16 cellular contexts compared by ENCODE assay signal in genomic region chr9:12604154-12604825, GRCh38.
DNase-seq lines count a peak whose midpoint lies in the region; ATAC-seq and TF ChIP-seq lines count a peak whose summit lies in the region.
"Had no signal": no experiment of that assay in that cellular context is flagged by ENCODE, and none has a peak within 500 bp of the region (broad histone marks: within the 10 kb centered on the region; RNA-seq: fewer than 3 reads in every experiment).

No MANE protein-coding gene starts in this region.

- H3K27me3 Mint-ChIP-seq in activated CD4-positive, alpha-beta memory T cell treated with anti-CD3 and anti-CD28 coated beads for 36 hours, result no peaks in the 10 kb centered on the region

- no peak for TF ChIP-seq POLR2A in GM18505 (IDR thresholded peaks at IDR 0.05; ENCODE audit: borderline replicate concordance, extremely low read depth, insufficient read depth, insufficient read length)

- no peak overlapping the region for H3K4me3 ChIP-seq in A673 (ENCODE audit: low read depth, low read length, poor library complexity, severe bottlenecking)
- H3K4me3 ChIP-seq: BLaER1 treated with 17β-estradiol and CSF1 and Interleukin-3, amounts not matched to agents 10 nM and 100 nM; SK-N-MC; tibial artery had no signal

- POLR2A ChIA-PET in A673 (lab: Charles Lee; ENCODE audit: low non-redundant PET), result no interaction called here
- POLR2A ChIA-PET in activated CD4-positive, alpha-beta memory T cell treated with anti-CD3 and anti-CD28 coated beads for 36 hours (lab: Charles Lee), result no interaction called here

- no peaks in the 10 kb centered on the region for H3K36me3 ChIP-seq in A673 (ENCODE audit: insufficient read depth, low read length, poor library complexity, severe bottlenecking)
- H3K36me3 ChIP-seq: BLaER1 treated with 17β-estradiol and CSF1 and Interleukin-3, amounts not matched to agents 10 nM and 100 nM; tibial artery had no signal

- no peaks in the 10 kb centered on the region for H3K27me3 ChIP-seq in A673 (replicated peaks; ENCODE audit: insufficient read depth, low read depth, low read length, poor library complexity)
- H3K27me3 ChIP-seq: BLaER1 treated with 17β-estradiol and CSF1 and Interleukin-3, amounts not matched to agents 10 nM and 100 nM; tibial artery had no signal

- H3K9me3 ChIP-seq in A673 (ENCODE audit: low read depth, low read length, poor library complexity, severe bottlenecking), result no peaks in the 10 kb centered on the region
- H3K9me3 ChIP-seq: BLaER1 treated with 17β-estradiol and CSF1 and Interleukin-3, amounts not matched to agents 10 nM and 100 nM; tibial artery had no signal

- no peaks in the 10 kb centered on the region for H3K36me3 Mint-ChIP-seq in activated CD4-positive, alpha-beta memory T cell treated with anti-CD3 and anti-CD28 coated beads for 36 hours

- intact Hi-C loops in A673 (cut with micrococcal nuclease; ENCODE audit: unreplicated experiment), result no loop called here
- intact Hi-C loops in activated CD4-positive, alpha-beta memory T cell treated with anti-CD3 and anti-CD28 coated beads for 36 hours (cut with micrococcal nuclease), result no loop called here

- peaks cover 13% of the 10 kb centered on the region for H3K9me3 Mint-ChIP-seq in activated CD4-positive, alpha-beta memory T cell treated with anti-CD3 and anti-CD28 coated beads for 36 hours

- H3K27ac ChIP-seq in A673 (ENCODE audit: low read depth, low read length, poor library complexity, severe bottlenecking), result no peak overlapping the region
- H3K27ac ChIP-seq: BLaER1 treated with 17β-estradiol and CSF1 and Interleukin-3, amounts not matched to agents 10 nM and 100 nM; SK-N-MC; tibial artery had no signal

- DNase-seq in A673 (ENCODE audit: low spot score), result peak; percentile 47
- peak; percentile 1 for DNase-seq in HCEC 1CT
- peak; percentile 18 for DNase-seq in T1000 (lab: John Stamatoyannopoulos, UW)
- peak; percentile 54 for DNase-seq in glomerular visceral epithelial cell (ENCODE audit: extremely low spot score)
- no peak for DNase-seq in NCI-H2196 treated with DMSO at 0.1 percent for 48 hours (lab: John Stamatoyannopoulos, UW; ENCODE audit: unreplicated experiment)
- DNase-seq in activated CD4-positive, alpha-beta memory T cell treated with anti-CD3 and anti-CD28 coated beads for 36 hours, result no peak
- DNase-seq: activated CD4-positive, alpha-beta T cell treated with anti-CD3 and anti-CD28 coated beads for 1 hour; GOT3; midbrain; retina; tibial artery had no signal

- no peak for TF ChIP-seq CTCF in A673 (conservative IDR thresholded peaks at IDR 0.05; ENCODE audit: low read depth, low read length)

- H3K4me1 ChIP-seq in A673 (ENCODE audit: insufficient read depth, low read length, poor library complexity, severe bottlenecking), result no peaks in the 10 kb centered on the region
- H3K4me1 ChIP-seq: BLaER1 treated with 17β-estradiol and CSF1 and Interleukin-3, amounts not matched to agents 10 nM and 100 nM had no signal

- no TSS peak for BruUV-seq in A673 (replicated peaks; lab: Mats Ljungman, UMichigan)

- H3K27ac Mint-ChIP-seq in activated CD4-positive, alpha-beta memory T cell treated with anti-CD3 and anti-CD28 coated beads for 36 hours, result no peak overlapping the region
- H3K27ac Mint-ChIP-seq: activated T-helper 1 cell treated with anti-CD3 and anti-CD28 coated beads, Interleukin-12 subunit alpha, Interleukin-12 subunit beta, Interleukin-2, Interleukin-4 antibody, amounts not matched to agents 30 ng/mL and 10 ng/mL and 1 ng/mL, durations not matched to agents 14 hours and 24 hours and 36 hours had no signal

- ATAC-seq in GM18505 (IDR thresholded peaks at IDR 0.05; ENCODE audit: unreplicated experiment) (no peak), GM18909 (IDR thresholded peaks at IDR 0.05; ENCODE audit: poor library complexity, unreplicated experiment) (no peak)

- H3K4me1 Mint-ChIP-seq in activated CD4-positive, alpha-beta memory T cell treated with anti-CD3 and anti-CD28 coated beads for 36 hours (ENCODE audit: low read depth), result no peaks in the 10 kb centered on the region

- CTCF ChIA-PET in A673 (lab: Charles Lee), result no interaction called here
- CTCF ChIA-PET in activated CD4-positive, alpha-beta memory T cell treated with anti-CD3 and anti-CD28 coated beads for 36 hours (lab: Charles Lee), result no interaction called here

- no peak overlapping the region for H3K4me3 Mint-ChIP-seq in activated CD4-positive, alpha-beta memory T cell treated with anti-CD3 and anti-CD28 coated beads for 36 hours
- H3K4me3 Mint-ChIP-seq: activated T-helper 1 cell treated with anti-CD3 and anti-CD28 coated beads, Interleukin-12 subunit alpha, Interleukin-12 subunit beta, Interleukin-2, Interleukin-4 antibody, amounts not matched to agents 30 ng/mL and 10 ng/mL and 1 ng/mL, durations not matched to agents 14 hours and 24 hours and 36 hours had no signal

Comparison
In these comparisons a context has a peak if more than half of its experiments do, and no peak if none do; other contexts are left out.
1. DNase-seq: peak in A673 (single experiment), HCEC 1CT (single experiment), T1000 (single experiment) and glomerular visceral epithelial cell (single experiment); none in NCI-H2196 treated with DMSO at 0.1 percent for 48 hours (single experiment) and activated CD4-positive, alpha-beta memory T cell treated with anti-CD3 and anti-CD28 coated beads for 36 hours (single experiment).